Comparison of ENCODE assay signal across 9 cellular contexts in genomic region chr1:235075121-235075954, GRCh38. TPM values are rescaled to one million over a fixed set of nuclear protein-coding genes. Genes with fewer than 3 reads are reported as not detected.
A peak's percentile ranks its signal among the peaks of the same experiment; 100 is the strongest.
DNase-seq lines count a peak whose midpoint lies in the region; ATAC-seq, FAIRE-seq and TF ChIP-seq lines count a peak whose summit lies in the region.
"Had no signal": no experiment of that assay in that cellular context is flagged by ENCODE, and none has a peak within 500 bp of the region (broad histone marks: within the 10 kb centered on the region; RNA-seq: fewer than 3 reads in every experiment).

No MANE protein-coding gene starts in this region.

- POLR2A ChIA-PET in activated CD8-positive, alpha-beta T cell treated with anti-CD3 and anti-CD28 coated beads for 36 hours (lab: Charles Lee), result interaction anchor here (0.9 to 2.5 kb wide), 7 partner anchors 8 to 464 kb away, joined by 3 to 8 read pairs (median 3); no protein-coding TSS in a partner anchor
- POLR2A ChIA-PET in endothelial cell of umbilical vein (lab: Charles Lee), result no interaction called here

- no peaks in the 10 kb centered on the region for H3K36me3 Mint-ChIP-seq in activated CD8-positive, alpha-beta T cell treated with anti-CD3 and anti-CD28 coated beads for 36 hours (ENCODE audit: low read depth)
- H3K36me3 Mint-ChIP-seq in neural crest cell (ENCODE audit: low read depth), result no peaks in the 10 kb centered on the region

- H3K4me3 ChIP-seq in Karpas-422 (ENCODE audit: low read length) (no peak overlapping the region), endothelial cell of umbilical vein (replicated peaks in 1 of 3; ENCODE audit: insufficient read depth in 1 of 3, low read depth in 1 of 3, low read length in 3 of 3) (no peak overlapping the region)

- no peaks in the 10 kb centered on the region for H3K9me1 ChIP-seq in endothelial cell of umbilical vein (replicated peaks; ENCODE audit: control insufficient read depth, extremely low read depth, insufficient read depth, low read length)

- dilution Hi-C loops in endothelial cell of umbilical vein (cut with MboI; ENCODE audit: extremely low pct_ligation_motif_present, low sequenced_read_pairs), result loop anchor here (10.0 kb wide), 2 partner anchors 351 to 471 kb away; no protein-coding TSS in a partner anchor

- H3K27ac ChIP-seq in Karpas-422 (ENCODE audit: low read length) (no peak overlapping the region), endothelial cell of umbilical vein (ENCODE audit: insufficient read depth, low read depth, low read length) (peak overlapping the region; percentile 95)

- no peaks in the 10 kb centered on the region for H3K9me3 ChIP-seq in Karpas-422 (ENCODE audit: low read length)
- no peaks in the 10 kb centered on the region for H3K9me3 ChIP-seq in endothelial cell of umbilical vein (replicated peaks; ENCODE audit: control insufficient read depth, insufficient read depth, low read length)

- H3K27me3 ChIP-seq in Karpas-422 (ENCODE audit: low read length), result no peaks in the 10 kb centered on the region
- H3K27me3 ChIP-seq in endothelial cell of umbilical vein (ENCODE audit: control insufficient read depth in 2 of 2, insufficient read depth in 2 of 2, low read length in 2 of 2), result no peaks in the 10 kb centered on the region

- H3K79me2 ChIP-seq in Karpas-422 (ENCODE audit: low read length) (no peaks in the 10 kb centered on the region), endothelial cell of umbilical vein (ENCODE audit: control insufficient read depth, insufficient read depth, low read length) (no peaks in the 10 kb centered on the region)

- peaks cover 18% of the 10 kb centered on the region for H3K4me1 ChIP-seq in Karpas-422 (ENCODE audit: low read length)
- H3K4me1 ChIP-seq in endothelial cell of umbilical vein (ENCODE audit: control insufficient read depth, extremely low read depth, insufficient read depth, low read length), result peaks cover 33% of the 10 kb centered on the region

- H3K9me2 ChIP-seq in Karpas-422 (replicated peaks; ENCODE audit: insufficient read depth, low read length), result no peaks in the 10 kb centered on the region

- TSS peak; percentile 82 for BruUV-seq in endothelial cell of umbilical vein (replicated peaks; lab: Mats Ljungman, UMichigan)

- ATAC-seq in GM21529 (IDR thresholded peaks at IDR 0.05; ENCODE audit: unreplicated experiment), result peak; percentile 58
- ATAC-seq in activated CD8-positive, alpha-beta T cell treated with anti-CD3 and anti-CD28 coated beads for 36 hours, result peak; percentile 56

- CTCF ChIA-PET in activated CD8-positive, alpha-beta T cell treated with anti-CD3 and anti-CD28 coated beads for 36 hours (lab: Charles Lee), result interaction anchor here (0.7 to 1.5 kb wide), 3 partner anchors 60 to 589 kb away, joined by 3 to 4 read pairs (median 3); no protein-coding TSS in a partner anchor
- CTCF ChIA-PET in endothelial cell of umbilical vein (lab: Charles Lee), result interaction anchor here (1.2 kb wide), 2 partner anchors 64 to 351 kb away, joined by 3 to 4 read pairs; no protein-coding TSS in a partner anchor

- H3K4me1 Mint-ChIP-seq in activated CD8-positive, alpha-beta T cell treated with anti-CD3 and anti-CD28 coated beads for 36 hours (ENCODE audit: low read depth), result peaks cover 31% of the 10 kb centered on the region
- H3K4me1 Mint-ChIP-seq in neural crest cell, result peaks cover 15% of the 10 kb centered on the region

- 0 out of 2 replicates have a peak overlapping the region, but pooled peaks have one; percentile 1 for H3K9ac ChIP-seq in Karpas-422 (ENCODE audit: low read length)
- H3K9ac ChIP-seq in endothelial cell of umbilical vein (replicated peaks; ENCODE audit: extremely low read depth, insufficient read depth, low read length), result peak overlapping the region; percentile 83

- no peaks in the 10 kb centered on the region for H3K27me3 Mint-ChIP-seq in activated CD8-positive, alpha-beta T cell treated with anti-CD3 and anti-CD28 coated beads for 36 hours
- no peaks in the 10 kb centered on the region for H3K27me3 Mint-ChIP-seq in neural crest cell (ENCODE audit: low read depth)

- H3K4me3 Mint-ChIP-seq in activated CD8-positive, alpha-beta T cell treated with anti-CD3 and anti-CD28 coated beads for 36 hours, result peak overlapping the region; percentile 51
- no peak overlapping the region for H3K4me3 Mint-ChIP-seq in neural crest cell

- peak; percentile 58 for TF ChIP-seq POLR2A in endothelial cell of umbilical vein (IDR thresholded peaks at IDR 0.05; ENCODE audit: low read depth, low read length)

- H3K4me2 ChIP-seq in Karpas-422 (ENCODE audit: low read depth, low read length, poor library complexity, severe bottlenecking), result peak overlapping the region; percentile 39
- peak overlapping the region; percentile 44 for H3K4me2 ChIP-seq in endothelial cell of umbilical vein (ENCODE audit: insufficient read depth, low read length)

- intact Hi-C loops in activated CD8-positive, alpha-beta T cell treated with anti-CD3 and anti-CD28 coated beads for 36 hours (cut with micrococcal nuclease), result loop anchor here (5.0 to 10.0 kb wide), 4 partner anchors 58 to 578 kb away; partner anchors contain the start of gene IRF2BP2
- intact Hi-C loops in endothelial cell of umbilical vein (cut with micrococcal nuclease), result loop anchor here (1.0 to 2.0 kb wide), 9 partner anchors 27 to 351 kb away; no protein-coding TSS in a partner anchor

- no peaks in the 10 kb centered on the region for H3K9me3 Mint-ChIP-seq in activated CD8-positive, alpha-beta T cell treated with anti-CD3 and anti-CD28 coated beads for 36 hours
- no peaks in the 10 kb centered on the region for H3K9me3 Mint-ChIP-seq in neural crest cell

- TF ChIP-seq CTCF in activated CD8-positive, alpha-beta T cell treated with anti-CD3 and anti-CD28 coated beads for 36 hours (IDR thresholded peaks at IDR 0.05), result no peak
- no peak for TF ChIP-seq CTCF in endothelial cell of umbilical vein (IDR thresholded peaks at IDR 0.05; ENCODE audit: extremely low read depth in 1 of 2, insufficient read depth in 1 of 2, low read depth in 1 of 2, low read length in 2 of 2)
- no peak for TF ChIP-seq CTCF in neural crest cell (conservative IDR thresholded peaks at IDR 0.05)

- DNase-seq in GM04503 (ENCODE audit: low read depth) (peak; percentile 89), Karpas-422 (peak; percentile 46), endothelial cell of umbilical vein (ENCODE audit: low read depth, low spot score) (peak; percentile 92), neural crest cell (ENCODE audit: low read depth, low spot score) (no peak), stromal cell of bone marrow (ENCODE audit: low read depth) (peak; percentile 96), NCI-H187 (lab: John Stamatoyannopoulos, UW) (no peak)
- DNase-seq in activated CD8-positive, alpha-beta T cell treated with anti-CD3 and anti-CD28 coated beads for 36 hours, result peak; percentile 86

- H2AFZ ChIP-seq in Karpas-422 (ENCODE audit: low read length) (peak overlapping the region; percentile 13; the same call in 1 of the 2 replicates), endothelial cell of umbilical vein (ENCODE audit: low read depth, low read length) (peak overlapping the region; percentile 6)

- no peak for FAIRE-seq in endothelial cell of umbilical vein (lab: Jason Lieb, UNC)
- FAIRE-seq: endometrium had no signal

- H3K36me3 ChIP-seq in Karpas-422 (ENCODE audit: insufficient read depth, low read length), result no peaks in the 10 kb centered on the region
- H3K36me3 ChIP-seq in endothelial cell of umbilical vein (ENCODE audit: control insufficient read depth in 2 of 2, extremely low read depth in 1 of 2, insufficient read depth in 2 of 2, low read length in 2 of 2), result no peaks in the 10 kb centered on the region

- peak overlapping the region; percentile 96 for H3K27ac Mint-ChIP-seq in activated CD8-positive, alpha-beta T cell treated with anti-CD3 and anti-CD28 coated beads for 36 hours
- peak overlapping the region; percentile 24 for H3K27ac Mint-ChIP-seq in neural crest cell (ENCODE audit: unreplicated experiment)

- H4K20me1 ChIP-seq in Karpas-422 (ENCODE audit: insufficient read depth, low read depth, low read length) (no peaks in the 10 kb centered on the region), endothelial cell of umbilical vein (replicated peaks; ENCODE audit: control insufficient read depth, extremely low read depth, insufficient read depth, low read length) (no peaks in the 10 kb centered on the region)

TF ChIP-seq in endothelial cell of umbilical vein, 7 proteins besides CTCF, POLR2A, EP300 and RAD21:
- TF ChIP-seq FOS (IDR thresholded peaks at IDR 0.05; ENCODE audit: borderline replicate concordance, insufficient read depth, low read length), result peak; percentile 57
- TF ChIP-seq GATA2 (IDR thresholded peaks at IDR 0.05; ENCODE audit: insufficient read depth, insufficient read length, low read depth, low read length), result no peak
- TF ChIP-seq MYC (IDR thresholded peaks at IDR 0.05; ENCODE audit: low read depth, low read length), result no peak
- TF ChIP-seq POLR2AphosphoS5 (IDR thresholded peaks at IDR 0.05; ENCODE audit: insufficient read depth, low read depth, low read length), result peak; percentile 62
- TF ChIP-seq, protein P1, sequence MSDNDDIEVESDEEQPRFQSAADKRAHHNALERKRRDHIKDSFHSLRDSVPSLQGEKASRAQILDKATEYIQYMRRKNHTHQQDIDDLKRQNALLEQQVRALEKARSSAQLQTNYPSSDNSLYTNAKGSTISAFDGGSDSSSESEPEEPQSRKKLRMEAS (IDR thresholded peaks at IDR 0.05; ENCODE audit: insufficient read depth, insufficient read length), result no peak
- TF ChIP-seq JUN (IDR thresholded peaks at IDR 0.05; ENCODE audit: borderline replicate concordance, insufficient read depth, insufficient read length, low read depth), result peak; percentile 51
- no peak for TF ChIP-seq EZH2 (IDR thresholded peaks at IDR 0.05; ENCODE audit: borderline replicate concordance, low read depth, low read length, severe bottlenecking)

RNA-seq across cellular contexts. Expression of gene TOMM20, which starts 53.3 kb away (rescaled TPM):
- total RNA-seq in Karpas-422 (2014; rRNA removed; shearing (Covaris generic); ENCODE audit: low replicate concordance), result 60.0 and 113 TPM in 2 replicates
- total RNA-seq in activated CD8-positive, alpha-beta T cell treated with anti-CD3 and anti-CD28 coated beads for 36 hours, result 100 to 1,000 TPM; 155 to 159 TPM
- total RNA-seq in endothelial cell of umbilical vein (98.4 and 108 TPM in 2 replicates), neural crest cell (150 and 154 TPM in 2 replicates)
- 31.8 and 42.5 TPM in 2 replicates for polyA plus RNA-seq in endothelial cell of umbilical vein
- 59.4 and 65.2 TPM in 2 replicates for polyA plus RNA-seq in endothelial cell of umbilical vein (2011; cell fraction: cytosol; rRNA removed)
- 27.6 and 30.6 TPM in 2 replicates for polyA plus RNA-seq in endothelial cell of umbilical vein (2011; cell fraction: nucleus; rRNA removed)
- polyA plus RNA-seq in endothelial cell of umbilical vein (2012), result 84.6 and 120 TPM in 2 replicates
- 44.9 and 49.6 TPM in 2 replicates for polyA minus RNA-seq in endothelial cell of umbilical vein
- 42.7 TPM for polyA minus RNA-seq in endothelial cell of umbilical vein (2011; cell fraction: cytosol; rRNA and poly(A)+ RNA removed)
- 24.0 and 25.6 TPM in 2 replicates for polyA minus RNA-seq in endothelial cell of umbilical vein (2011; cell fraction: nucleus; rRNA and poly(A)+ RNA removed)

Comparison
In these comparisons a context has a peak if more than half of its experiments do, and no peak if none do; other contexts are left out.
1. DNase-seq: peak in GM04503 (single experiment), Karpas-422 (single experiment), activated CD8-positive, alpha-beta T cell treated with anti-CD3 and anti-CD28 coated beads for 36 hours (single experiment), endothelial cell of umbilical vein (single experiment) and stromal cell of bone marrow (single experiment); none in neural crest cell (single experiment) and NCI-H187 (0 of 2).